ENCODE assay signal across 23 cellular contexts in the genomic region with DNA sequence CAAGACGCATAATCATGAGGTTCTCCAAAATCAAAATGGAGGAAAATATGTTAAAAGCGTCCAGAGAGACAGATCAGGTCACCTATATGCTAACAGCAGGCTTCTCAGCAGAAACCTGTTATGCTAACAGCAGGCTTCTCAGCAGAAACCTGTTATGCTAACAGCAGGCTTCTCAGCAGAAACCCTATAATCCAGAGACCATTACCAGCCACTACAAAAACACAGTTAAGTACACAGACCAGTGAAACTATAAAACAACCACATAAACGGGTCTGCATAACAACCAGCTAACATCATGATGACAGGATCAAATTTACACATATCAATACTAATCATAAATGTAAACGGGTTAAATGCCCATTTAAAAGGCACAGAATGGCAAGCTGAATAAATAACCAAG.
DNase-seq lines count a peak whose midpoint lies in the region; ATAC-seq and TF ChIP-seq lines count a peak whose summit lies in the region.
"Had no signal": no experiment of that assay in that cellular context is flagged by ENCODE, and none has a peak within 500 bp of the region (broad histone marks: within the 10 kb centered on the region; RNA-seq: fewer than 3 reads in every experiment).

No MANE protein-coding gene starts in this region.

- no peak overlapping the region for H3K27ac ChIP-seq in neural cell (ENCODE audit: low read length)
- H3K27ac ChIP-seq: right lobe of liver, uterus had no signal

- no peak for TF ChIP-seq RAD21 in neural cell (conservative IDR thresholded peaks at IDR 0.05)

- ATAC-seq in GM18909 (IDR thresholded peaks at IDR 0.05; ENCODE audit: poor library complexity, unreplicated experiment) (no peak), HG03045 (IDR thresholded peaks at IDR 0.05; ENCODE audit: unreplicated experiment) (no peak)
- ATAC-seq: right lobe of liver; stimulated activated naive B cell treated with anti-CD40 and anti-IgM and Interleukin-4, amounts not matched to agents 10 μg/mL and 1 μg/mL and 100 μg/mL, for 72 hours had no signal

- TF ChIP-seq CTCF in neural cell (IDR thresholded peaks at IDR 0.05; ENCODE audit: poor library complexity, severe bottlenecking), result no peak

- no peaks in the 10 kb centered on the region for H3K9me3 ChIP-seq in neural cell (ENCODE audit: low read length)
- H3K9me3 ChIP-seq: right lobe of liver, uterus had no signal

- H3K9me2 ChIP-seq in neural cell (ENCODE audit: insufficient read depth, low read length), result no peaks in the 10 kb centered on the region

- H3K4me3 ChIP-seq in neural cell (ENCODE audit: low read length), result no peak overlapping the region
- H3K4me3 ChIP-seq: lung, right lobe of liver, uterus had no signal

- H3F3A ChIP-seq in neural cell (ENCODE audit: insufficient read depth, low read length, poor library complexity, severe bottlenecking), result no peaks in the 10 kb centered on the region

- H3K4me2 ChIP-seq in neural cell (ENCODE audit: low read length), result no peak overlapping the region

- no peaks in the 10 kb centered on the region for H3K36me3 ChIP-seq in neural cell (ENCODE audit: insufficient read depth, low read length)
- H3K36me3 ChIP-seq: right lobe of liver, uterus had no signal

- no peak overlapping the region for H2AFZ ChIP-seq in neural cell (ENCODE audit: low read depth, low read length)

- H4K20me1 ChIP-seq in neural cell (ENCODE audit: insufficient read depth), result no peaks in the 10 kb centered on the region

- H3K79me2 ChIP-seq in neural cell (replicated peaks; ENCODE audit: insufficient read depth, low read length), result no peaks in the 10 kb centered on the region

- no peaks in the 10 kb centered on the region for H3K27me3 ChIP-seq in neural cell (ENCODE audit: insufficient read depth, low read depth, low read length)
- H3K27me3 ChIP-seq: right lobe of liver, uterus had no signal

- DNase-seq in NCI-H1092 treated with DMSO at 0.1 percent for 48 hours (lab: John Stamatoyannopoulos, UW) (peak; percentile 50), NCI-H2107 (lab: John Stamatoyannopoulos, UW) (peak; percentile 36), NCI-H774 (lab: John Stamatoyannopoulos, UW) (peak; percentile 6), NCI-H1105 treated with DMSO at 0.1 percent for 48 hours (lab: John Stamatoyannopoulos, UW) (no peak)
- DNase-seq: activated CD4-positive, alpha-beta T cell treated with anti-CD3 and anti-CD28 coated beads, Interleukin-2, amount 10 ng/mL, durations not matched to agents 24 days and 14 days; activated naive CD4-positive, alpha-beta T cell treated with anti-CD3 and anti-CD28 coated beads, Interleukin-2, amount 10 ng/mL, durations not matched to agents 7 days and 5 days; amygdala; C1 segment of cervical spinal cord; Calu3; effector CD8-positive, alpha-beta T cell; head of caudate nucleus; KBM-7; kidney glomerular epithelial cell; right lobe of liver; stimulated activated CD4-positive, alpha-beta T cell treated with anti-CD3 and anti-CD28 coated beads, Interleukin-12 subunit alpha, Interleukin-12 subunit beta, amount 100 ng/mL, for 4 hours; stimulated activated CD4-positive, alpha-beta T cell treated with anti-CD3 and anti-CD28 coated beads, Interleukin-4, amount 100 ng/mL, for 24 hours; stimulated activated naive B cell treated with anti-CD40 and anti-IgM and Interleukin-4, amounts not matched to agents 10 μg/mL and 1 μg/mL and 100 μg/mL, for 72 hours; T-helper 2 cell; uterus had no signal

- no peak for TF ChIP-seq EP300 in neural cell (conservative IDR thresholded peaks at IDR 0.05; ENCODE audit: poor library complexity, severe bottlenecking)

- H3K9ac ChIP-seq in neural cell (ENCODE audit: low read length), result no peak overlapping the region

TF ChIP-seq in neural cell, 6 proteins besides CTCF, POLR2A, EP300 and RAD21:
- TF ChIP-seq TAF1 (IDR thresholded peaks at IDR 0.05; ENCODE audit: low read depth), result no peak
- TF ChIP-seq POLR2AphosphoS5 (IDR thresholded peaks at IDR 0.05), result peak; percentile 66
